ENCODE assay signal across 15 cellular contexts in the genomic region with DNA sequence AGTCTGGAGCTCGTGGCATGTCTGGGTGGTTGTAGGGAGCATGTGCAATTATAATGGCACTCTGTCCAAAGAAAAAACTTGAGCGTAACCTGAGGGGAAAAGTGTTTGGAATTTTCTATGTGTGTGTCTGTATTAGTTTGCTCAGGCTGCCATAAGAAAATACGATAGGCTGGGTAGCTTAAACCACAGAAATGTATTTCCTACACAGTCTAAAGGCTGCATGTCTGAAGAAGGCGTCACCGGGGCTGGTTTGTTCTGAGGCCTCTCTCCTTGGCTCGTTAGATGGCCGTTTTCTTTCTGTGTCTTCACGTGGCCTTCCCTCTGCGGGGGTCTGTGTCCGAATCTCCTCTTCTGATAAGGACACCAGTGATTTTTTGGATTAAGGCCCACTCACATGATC. TPM values are rescaled to one million over a fixed set of nuclear protein-coding genes. Genes with fewer than 3 reads are reported as not detected.
DNase-seq lines count a peak whose midpoint lies in the region; ATAC-seq and TF ChIP-seq lines count a peak whose summit lies in the region.
"Had no signal": no experiment of that assay in that cellular context is flagged by ENCODE, and none has a peak within 500 bp of the region (broad histone marks: within the 10 kb centered on the region; RNA-seq: fewer than 3 reads in every experiment).

No MANE protein-coding gene starts in this region.

- H3K4me3 ChIP-seq in gastrocnemius medialis = no peak overlapping the region
- no peak overlapping the region for H3K4me3 ChIP-seq in upper lobe of left lung
- H3K4me3 ChIP-seq in endodermal cell (ENCODE audit: low read length) = no peak overlapping the region
- H3K4me3 ChIP-seq: colonic mucosa, testis had no signal

- H3K36me3 ChIP-seq in gastrocnemius medialis = peaks cover 0 to 38% of the 10 kb centered on the region in 2 donors
- peaks cover 13 to 75% (median 53%) of the 10 kb centered on the region in 4 donors for H3K36me3 ChIP-seq in upper lobe of left lung
- H3K36me3 ChIP-seq in endodermal cell (ENCODE audit: control insufficient read depth, insufficient read depth, low read length) = peaks cover 66% of the 10 kb centered on the region

- H3K4me1 Mint-ChIP-seq in activated T-cell treated with anti-CD3 and anti-CD28 coated beads, Interleukin-2, amount 50 U/mL, for 24 hours (ENCODE audit: low read depth) = peaks cover 25% of the 10 kb centered on the region
- peaks cover 5% of the 10 kb centered on the region for H3K4me1 Mint-ChIP-seq in activated T-cell treated with anti-CD3 and anti-CD28 coated beads, Interleukin-2, amount 50 U/mL, for 4 hours (ENCODE audit: low read depth)
- peaks cover 8% of the 10 kb centered on the region for H3K4me1 Mint-ChIP-seq in activated CD8-positive, alpha-beta T cell treated with anti-CD3 and anti-CD28 coated beads for 36 hours (ENCODE audit: low read depth)
- H3K4me1 Mint-ChIP-seq in immature natural killer cell = peaks cover 13 to 62% of the 10 kb centered on the region in 2 donors
- H3K4me1 Mint-ChIP-seq in endodermal cell = no peaks in the 10 kb centered on the region

- no peaks in the 10 kb centered on the region for H3K9me3 Mint-ChIP-seq in activated T-cell treated with anti-CD3 and anti-CD28 coated beads, Interleukin-2, amount 50 U/mL, for 24 hours
- H3K9me3 Mint-ChIP-seq in activated T-cell treated with anti-CD3 and anti-CD28 coated beads, Interleukin-2, amount 50 U/mL, for 4 hours = no peaks in the 10 kb centered on the region
- no peaks in the 10 kb centered on the region for H3K9me3 Mint-ChIP-seq in activated CD8-positive, alpha-beta T cell treated with anti-CD3 and anti-CD28 coated beads for 36 hours
- no peaks in the 10 kb centered on the region for H3K9me3 Mint-ChIP-seq in immature natural killer cell
- H3K9me3 Mint-ChIP-seq in endodermal cell = no peaks in the 10 kb centered on the region
- H3K9me3 Mint-ChIP-seq: activated naive CD4-positive, alpha-beta T cell treated with anti-CD3 and anti-CD28 coated beads, Interleukin-2, amount 50 U/mL, for 24 hours had no signal

- peaks cover 50 to 58% of the 10 kb centered on the region in 2 donors for H3K4me1 ChIP-seq in gastrocnemius medialis
- H3K4me1 ChIP-seq in upper lobe of left lung = peaks cover 7 to 18% (median 9%) of the 10 kb centered on the region in 4 donors
- H3K4me1 ChIP-seq in endodermal cell (ENCODE audit: control insufficient read depth, insufficient read depth, low read length) = no peaks in the 10 kb centered on the region
- H3K4me1 ChIP-seq: colonic mucosa had no signal

- 93 to 96% methylated on average over 10 of the region's 10 CpGs for WGBS in upper lobe of left lung, 2 donors
- WGBS in endodermal cell (ENCODE audit: insufficient coverage in 1 of 2, insufficient read length in 1 of 2), 2 experiments = 90 to 93% methylated on average over 8 to 10 of the region's 10 CpGs

- H3K27me3 ChIP-seq in gastrocnemius medialis (no peaks in the 10 kb centered on the region), upper lobe of left lung (no peaks in the 10 kb centered on the region), endodermal cell (ENCODE audit: control insufficient read depth, insufficient read depth, low read length, poor library complexity, severe bottlenecking) (no peaks in the 10 kb centered on the region)
- H3K27me3 ChIP-seq: colonic mucosa, testis had no signal

- in situ Hi-C loops in gastrocnemius medialis (cut with MboI; ENCODE audit: low sequenced_read_pairs in 4 of 4) = loop anchor here in 1 of 4 donors (25.0 kb wide), 1 partner anchor 166 kb away; no protein-coding TSS in a partner anchor

- H3K4me3 Mint-ChIP-seq in activated T-cell treated with anti-CD3 and anti-CD28 coated beads, Interleukin-2, amount 50 U/mL, for 24 hours = no peak overlapping the region
- H3K4me3 Mint-ChIP-seq in activated T-cell treated with anti-CD3 and anti-CD28 coated beads, Interleukin-2, amount 50 U/mL, for 4 hours = no peak overlapping the region
- H3K4me3 Mint-ChIP-seq in activated CD8-positive, alpha-beta T cell treated with anti-CD3 and anti-CD28 coated beads for 36 hours = no peak overlapping the region
- no peak overlapping the region for H3K4me3 Mint-ChIP-seq in immature natural killer cell
- H3K4me3 Mint-ChIP-seq in endodermal cell = no peak overlapping the region
- H3K4me3 Mint-ChIP-seq: activated naive CD4-positive, alpha-beta T cell treated with anti-CD3 and anti-CD28 coated beads, Interleukin-2, amount 50 U/mL, for 24 hours had no signal

- CTCF ChIA-PET in activated CD8-positive, alpha-beta T cell treated with anti-CD3 and anti-CD28 coated beads for 36 hours (lab: Charles Lee) = no interaction called here

- TF ChIP-seq EP300 in upper lobe of left lung (IDR thresholded peaks at IDR 0.05) = no peak

- H3K27ac Mint-ChIP-seq in activated T-cell treated with anti-CD3 and anti-CD28 coated beads, Interleukin-2, amount 50 U/mL, for 24 hours = peak overlapping the region; percentile 85
- peak overlapping the region; percentile 18 for H3K27ac Mint-ChIP-seq in activated CD8-positive, alpha-beta T cell treated with anti-CD3 and anti-CD28 coated beads for 36 hours
- H3K27ac Mint-ChIP-seq in immature natural killer cell = peak overlapping the region; percentile 82 to 91 (median 88)
- H3K27ac Mint-ChIP-seq in endodermal cell = no peak overlapping the region

- POLR2A ChIA-PET in activated CD8-positive, alpha-beta T cell treated with anti-CD3 and anti-CD28 coated beads for 36 hours (lab: Charles Lee) = interaction anchor here (0.6 to 1.0 kb wide), 3 partner anchors 16 to 1124 kb away, joined by 3 read pairs; no protein-coding TSS in a partner anchor

- H3K27ac ChIP-seq in gastrocnemius medialis (peak overlapping the region; percentile 80 to 83 (median 81)), upper lobe of left lung (no peak overlapping the region), endodermal cell (ENCODE audit: low read depth, low read length) (no peak overlapping the region)
- H3K27ac ChIP-seq: colonic mucosa, testis had no signal

- no peak for TF ChIP-seq POLR2A in gastrocnemius medialis (IDR thresholded peaks at IDR 0.05)
- TF ChIP-seq POLR2A in upper lobe of left lung (IDR thresholded peaks at IDR 0.05) = no peak

- intact Hi-C loops in activated CD8-positive, alpha-beta T cell treated with anti-CD3 and anti-CD28 coated beads for 36 hours (cut with micrococcal nuclease) = no loop called here
- intact Hi-C loops in gastrocnemius medialis (cut with DNase I; ENCODE audit: low total_unique reads) = no loop called here

- H3K36me3 Mint-ChIP-seq in activated T-cell treated with anti-CD3 and anti-CD28 coated beads, Interleukin-2, amount 50 U/mL, for 24 hours (ENCODE audit: low read depth) = peaks cover 74% of the 10 kb centered on the region
- peaks cover 50% of the 10 kb centered on the region for H3K36me3 Mint-ChIP-seq in activated T-cell treated with anti-CD3 and anti-CD28 coated beads, Interleukin-2, amount 50 U/mL, for 4 hours (ENCODE audit: insufficient read depth)
- H3K36me3 Mint-ChIP-seq in activated CD8-positive, alpha-beta T cell treated with anti-CD3 and anti-CD28 coated beads for 36 hours (ENCODE audit: low read depth) = peaks cover 48% of the 10 kb centered on the region
- H3K36me3 Mint-ChIP-seq in immature natural killer cell = peaks cover 5 to 36% (median 19%) of the 10 kb centered on the region in 3 donors
- H3K36me3 Mint-ChIP-seq in endodermal cell (ENCODE audit: low read depth) = peaks cover 67% of the 10 kb centered on the region

- DNase-seq in activated T-cell treated with anti-CD3 and anti-CD28 coated beads, Interleukin-2, amount 50 U/mL, for 24 hours = no peak
- DNase-seq in activated T-cell treated with anti-CD3 and anti-CD28 coated beads, Interleukin-2, amount 50 U/mL, for 4 hours = no peak
- no peak for DNase-seq in activated CD8-positive, alpha-beta T cell treated with anti-CD3 and anti-CD28 coated beads for 36 hours
- no peak for DNase-seq in immature natural killer cell
- no peak for DNase-seq in gastrocnemius medialis
- DNase-seq in upper lobe of left lung = no peak
- DNase-seq in NK-92 (lab: John Stamatoyannopoulos, UW; ENCODE audit: unreplicated experiment) = no peak
- no peak for DNase-seq in endodermal cell
- DNase-seq: colonic mucosa, erythroblast, IMR-90, kidney glomerular epithelial cell, NCI-H1105 treated with DMSO at 0.1 percent for 48 hours, testis had no signal

- ATAC-seq in activated T-cell treated with anti-CD3 and anti-CD28 coated beads, Interleukin-2, amount 50 U/mL, for 4 hours = no peak
- ATAC-seq in activated CD8-positive, alpha-beta T cell treated with anti-CD3 and anti-CD28 coated beads for 36 hours = peak; percentile 12
- ATAC-seq in gastrocnemius medialis (no peak), upper lobe of left lung (ENCODE audit: low FRiP score in 2 of 2) (no peak)

- H3K9me3 ChIP-seq in gastrocnemius medialis (no peaks in the 10 kb centered on the region), upper lobe of left lung (no peaks in the 10 kb centered on the region), endodermal cell (ENCODE audit: control insufficient read depth, low read length) (no peaks in the 10 kb centered on the region)
- H3K9me3 ChIP-seq: colonic mucosa, testis had no signal

- H3K27me3 Mint-ChIP-seq in activated T-cell treated with anti-CD3 and anti-CD28 coated beads, Interleukin-2, amount 50 U/mL, for 24 hours = no peaks in the 10 kb centered on the region
- H3K27me3 Mint-ChIP-seq in activated T-cell treated with anti-CD3 and anti-CD28 coated beads, Interleukin-2, amount 50 U/mL, for 4 hours (ENCODE audit: low read depth) = no peaks in the 10 kb centered on the region
- H3K27me3 Mint-ChIP-seq in activated CD8-positive, alpha-beta T cell treated with anti-CD3 and anti-CD28 coated beads for 36 hours = no peaks in the 10 kb centered on the region
- H3K27me3 Mint-ChIP-seq in immature natural killer cell (ENCODE audit: low read depth in 3 of 3) (peaks cover 0 to 2% (median 0%) of the 10 kb centered on the region in 3 donors), endodermal cell (ENCODE audit: insufficient read depth) (no peaks in the 10 kb centered on the region)
- H3K27me3 Mint-ChIP-seq: activated naive CD4-positive, alpha-beta T cell treated with anti-CD3 and anti-CD28 coated beads, Interleukin-2, amount 50 U/mL, for 24 hours had no signal

- TF ChIP-seq CTCF in activated CD8-positive, alpha-beta T cell treated with anti-CD3 and anti-CD28 coated beads for 36 hours (IDR thresholded peaks at IDR 0.05) = no peak
- TF ChIP-seq CTCF in gastrocnemius medialis (IDR thresholded peaks at IDR 0.05 in 4 of 5, conservative IDR thresholded peaks at IDR 0.05 in 1 of 5) = no peak
- no peak for TF ChIP-seq CTCF in upper lobe of left lung (IDR thresholded peaks at IDR 0.05)
- TF ChIP-seq CTCF in endodermal cell (conservative IDR thresholded peaks at IDR 0.05) = no peak

- no peak overlapping the region for H3K9ac ChIP-seq in endodermal cell (ENCODE audit: extremely low read depth, low read length, poor library complexity, severe bottlenecking)

RNA-seq across cellular contexts. Expression of gene IGF2R, which starts 59.0 kb away (rescaled TPM):
- 10 to 100 TPM; 44.9 to 65.3 (median 58.2) TPM for total RNA-seq in activated T-cell treated with anti-CD3 and anti-CD28 coated beads, Interleukin-2, amount 50 U/mL, for 4 hours
- 10 to 100 TPM; 81.7 to 82.4 TPM for total RNA-seq in activated CD8-positive, alpha-beta T cell treated with anti-CD3 and anti-CD28 coated beads for 36 hours
- polyA plus RNA-seq in immature natural killer cell = 10 to 100 TPM; 17.2 to 54.9 (median 21.4) TPM
- 100 to 1,000 TPM in 3 of 4 donors, 10 to 100 TPM in 1; 56.6 to 134 (median 108) TPM for total RNA-seq in gastrocnemius medialis
- 100 to 1,000 TPM; 103 to 150 (median 128) TPM for total RNA-seq in upper lobe of left lung
- 100 to 1,000 TPM; 103 to 130 TPM for total RNA-seq in endodermal cell
- polyA plus RNA-seq in endodermal cell (2013, experiment 1 of 2) = 42.4 TPM
- 45.1 TPM for polyA plus RNA-seq in endodermal cell (2013, experiment 2 of 2)

Comparison
In these comparisons a context has a peak if more than half of its experiments do, and no peak if none do; other contexts are left out.
1. H3K27ac ChIP-seq: peak in gastrocnemius medialis (4 of 4); none in upper lobe of left lung (0 of 4) and endodermal cell (single experiment).